In the genomic region with DNA sequence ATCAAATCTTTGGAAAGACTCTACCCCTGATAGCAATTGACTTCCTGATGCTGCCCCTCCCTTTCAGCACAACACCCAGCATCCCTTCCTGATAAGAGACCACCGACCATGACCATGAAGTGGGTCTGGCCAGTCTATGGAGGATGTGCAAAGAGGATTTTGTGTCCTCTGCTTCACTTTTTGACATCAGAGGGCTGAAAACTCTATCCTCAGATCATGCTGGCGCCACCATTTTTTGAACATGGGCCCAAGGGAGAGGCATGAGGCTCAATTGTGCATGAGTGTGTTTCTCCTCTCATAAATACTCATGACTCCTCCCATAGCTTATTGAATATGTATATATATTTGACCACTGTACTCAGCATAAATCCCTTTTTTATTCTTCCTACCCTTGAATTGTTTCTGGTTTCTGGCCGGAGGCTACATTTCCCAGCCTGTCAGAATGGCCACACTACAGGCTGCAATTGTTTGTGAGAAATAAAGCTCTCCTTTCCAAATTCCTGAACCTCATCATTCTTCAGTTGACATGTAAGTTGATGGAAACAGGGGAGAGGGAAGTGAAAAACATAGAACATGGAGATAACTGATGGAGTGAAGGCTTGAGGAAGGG, we compare ENCODE assay signal across 8 cellular contexts.
"Had no signal": no experiment of that assay in that cellular context is flagged by ENCODE, and none has a peak within 500 bp of the region (broad histone marks: within the 10 kb centered on the region; RNA-seq: fewer than 3 reads in every experiment).

No MANE protein-coding gene starts in this region.

- ATAC-seq: GM23338, HCT116, HepG2 had no signal

- H3K4me1 Mint-ChIP-seq: IgD-negative memory B cell had no signal

- DNase-seq: H9, HFFc6, KBM-7 had no signal

- H3K36me3 Mint-ChIP-seq: IgD-negative memory B cell had no signal

- H3K27ac Mint-ChIP-seq: GM23338, H9, HFFc6 had no signal

- H3K4me3 Mint-ChIP-seq: GM23338, H9, HFFc6 had no signal

- H3K4me3 ChIP-seq: GM23338 had no signal

- H3K27ac ChIP-seq: HL-60 had no signal
